ENCODE assay signal across 13 cellular contexts in the genomic region with DNA sequence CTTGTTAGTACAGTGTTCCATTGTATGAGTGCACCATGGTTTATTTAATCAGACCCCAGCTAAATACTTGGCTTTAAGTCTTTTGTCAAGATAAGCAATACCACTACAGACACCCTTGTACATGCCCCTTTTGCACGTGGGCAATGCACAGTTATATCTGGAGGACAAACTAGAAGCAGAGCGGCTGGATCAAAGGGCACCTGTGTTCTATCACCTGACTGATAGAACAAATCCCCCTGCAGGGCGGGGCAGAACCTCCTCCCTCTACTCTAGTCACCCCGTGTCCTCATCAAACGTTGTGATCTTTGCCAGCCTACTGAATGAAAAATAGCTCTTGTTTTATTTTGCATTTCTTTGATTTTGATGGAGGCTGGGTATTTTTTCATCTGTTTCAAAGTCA.
DNase-seq lines count a peak whose midpoint lies in the region; ATAC-seq and TF ChIP-seq lines count a peak whose summit lies in the region.
"Had no signal": no experiment of that assay in that cellular context is flagged by ENCODE, and none has a peak within 500 bp of the region (broad histone marks: within the 10 kb centered on the region; RNA-seq: fewer than 3 reads in every experiment).

No MANE protein-coding gene starts in this region.

- DNase-seq in stimulated activated CD4-positive, alpha-beta T cell treated with anti-CD3 and anti-CD28 coated beads, Interleukin-1b, Interleukin-23, amount 100 ng/mL, for 48 hours: peak; percentile 47
- DNase-seq in stimulated activated CD4-positive, alpha-beta T cell treated with anti-CD3 and anti-CD28 coated beads, Interleukin-2, amount 100 ng/mL, for 48 hours: no peak
- DNase-seq in NCI-H526 (lab: John Stamatoyannopoulos, UW) (peak; percentile 89 to 94), vagina (ENCODE audit: extremely low spot score in 2 of 2) (peak; percentile 14 to 40), T-helper 1 cell (no peak)
- peak; percentile 54 for DNase-seq in activated naive CD4-positive, alpha-beta T cell treated with anti-CD3 and anti-CD28 coated beads, Interleukin-2, amount 10 ng/mL, durations not matched to agents 7 days and 5 days
- DNase-seq: cortex of kidney, esophagus squamous epithelium, NCI-H446 had no signal

- H3K27ac ChIP-seq in vagina: no peak overlapping the region
- H3K27ac ChIP-seq: BLaER1, esophagus squamous epithelium, RWPE1 had no signal

- H3K9me3 Mint-ChIP-seq in activated naive CD4-positive, alpha-beta T cell treated with anti-CD3 and anti-CD28 coated beads, Interleukin-2, amount 10 ng/mL, durations not matched to agents 7 days and 5 days: peaks cover 2% of the 10 kb centered on the region

- H3K27me3 Mint-ChIP-seq in activated naive CD4-positive, alpha-beta T cell treated with anti-CD3 and anti-CD28 coated beads, Interleukin-2, amount 10 ng/mL, durations not matched to agents 7 days and 5 days: peaks cover 43% of the 10 kb centered on the region

- no peak overlapping the region for H3K4me3 ChIP-seq in vagina
- H3K4me3 ChIP-seq: BLaER1, esophagus squamous epithelium had no signal

- no peaks in the 10 kb centered on the region for H3K9me3 ChIP-seq in vagina
- H3K9me3 ChIP-seq: BLaER1, esophagus squamous epithelium had no signal

- H3K27me3 ChIP-seq in vagina: no peaks in the 10 kb centered on the region

- ATAC-seq in GM18511 (IDR thresholded peaks at IDR 0.05; ENCODE audit: unreplicated experiment) (no peak), HG03025 (IDR thresholded peaks at IDR 0.05; ENCODE audit: low FRiP score, unreplicated experiment) (no peak)

- H3K36me3 Mint-ChIP-seq in activated naive CD4-positive, alpha-beta T cell treated with anti-CD3 and anti-CD28 coated beads, Interleukin-2, amount 10 ng/mL, durations not matched to agents 7 days and 5 days: no peaks in the 10 kb centered on the region

- H3K27ac Mint-ChIP-seq in activated naive CD4-positive, alpha-beta T cell treated with anti-CD3 and anti-CD28 coated beads, Interleukin-2, amount 10 ng/mL, durations not matched to agents 7 days and 5 days: no peak overlapping the region

- H3K4me1 Mint-ChIP-seq in activated naive CD4-positive, alpha-beta T cell treated with anti-CD3 and anti-CD28 coated beads, Interleukin-2, amount 10 ng/mL, durations not matched to agents 7 days and 5 days: peaks cover 32% of the 10 kb centered on the region

- H3K36me3 ChIP-seq in vagina: no peaks in the 10 kb centered on the region
- H3K36me3 ChIP-seq: BLaER1, esophagus squamous epithelium had no signal

- CTCF ChIA-PET in activated naive CD4-positive, alpha-beta T cell treated with anti-CD3 and anti-CD28 coated beads, Interleukin-2, amount 10 ng/mL, durations not matched to agents 7 days and 5 days (lab: Charles Lee): no interaction called here

- intact Hi-C loops in vagina (cut with DNase I): no loop called here

- no peaks in the 10 kb centered on the region for H3K4me1 ChIP-seq in vagina
- H3K4me1 ChIP-seq: esophagus squamous epithelium had no signal

- no peak for TF ChIP-seq CTCF in vagina (IDR thresholded peaks at IDR 0.05)

- H3K4me3 Mint-ChIP-seq in activated naive CD4-positive, alpha-beta T cell treated with anti-CD3 and anti-CD28 coated beads, Interleukin-2, amount 10 ng/mL, durations not matched to agents 7 days and 5 days: no peak overlapping the region

- TF ChIP-seq POLR2A in vagina (IDR thresholded peaks at IDR 0.05): no peak

Comparison
In these comparisons a context has a peak if more than half of its experiments do, and no peak if none do; other contexts are left out.
1. DNase-seq: peak in stimulated activated CD4-positive, alpha-beta T cell treated with anti-CD3 and anti-CD28 coated beads, Interleukin-1b, Interleukin-23, amount 100 ng/mL, for 48 hours (single experiment), NCI-H526 (2 of 2), activated naive CD4-positive, alpha-beta T cell treated with anti-CD3 and anti-CD28 coated beads, Interleukin-2, amount 10 ng/mL, durations not matched to agents 7 days and 5 days (single experiment) and vagina (2 of 2); none in stimulated activated CD4-positive, alpha-beta T cell treated with anti-CD3 and anti-CD28 coated beads, Interleukin-2, amount 100 ng/mL, for 48 hours (0 of 2) and T-helper 1 cell (0 of 5).